In genomic region chr2:48733067-48733503, GRCh38 we compare ENCODE assay signal across 21 cellular contexts. TPM values are rescaled to one million over a fixed set of nuclear protein-coding genes. Genes with fewer than 3 reads are reported as not detected.
DNase-seq lines count a peak whose midpoint lies in the region; ATAC-seq and TF ChIP-seq lines count a peak whose summit lies in the region.
"Had no signal": no experiment of that assay in that cellular context is flagged by ENCODE, and none has a peak within 500 bp of the region (broad histone marks: within the 10 kb centered on the region; RNA-seq: fewer than 3 reads in every experiment).

No MANE protein-coding gene starts in this region.

- H3K36me3 ChIP-seq in ovary = no peaks in the 10 kb centered on the region
- H3K36me3 ChIP-seq: brain microvascular endothelial cell, pancreas, suprapubic skin had no signal

- no peaks in the 10 kb centered on the region for H3K27me3 ChIP-seq in ovary
- H3K27me3 ChIP-seq: brain microvascular endothelial cell, pancreas, suprapubic skin had no signal

- 13 to 42% (median 26%) methylated on average over 2 of the region's 2 CpGs for WGBS in ovary, 3 donors

- no peaks in the 10 kb centered on the region for H3K9me3 ChIP-seq in ovary
- H3K9me3 ChIP-seq: pancreas, suprapubic skin had no signal

- peak overlapping the region; percentile 22 for H3K27ac Mint-ChIP-seq in nephron progenitor cell
- H3K27ac Mint-ChIP-seq: activated B cell treated with CpG ODN at 0.5 μM for 24 hours; activated naive CD8-positive, alpha-beta T cell treated with anti-CD3 and anti-CD28 coated beads for 36 hours; dendritic cell treated with granulocyte-macrophage colony-stimulating factor and Interleukin-4, amounts not matched to agents 40 ng/mL and 50 ng/mL, for 4 days; T-helper 17 cell had no signal

- peaks cover 30% of the 10 kb centered on the region for H3K27me3 Mint-ChIP-seq in nephron progenitor cell (ENCODE audit: low read depth, poor library complexity)

- peaks cover 71% of the 10 kb centered on the region for H3K4me1 Mint-ChIP-seq in nephron progenitor cell
- H3K4me1 Mint-ChIP-seq: activated B cell treated with CpG ODN at 0.5 μM for 24 hours; activated naive CD8-positive, alpha-beta T cell treated with anti-CD3 and anti-CD28 coated beads for 36 hours had no signal

- peaks cover 2% of the 10 kb centered on the region for H3K36me3 Mint-ChIP-seq in nephron progenitor cell (ENCODE audit: low read depth)
- H3K36me3 Mint-ChIP-seq: activated naive CD8-positive, alpha-beta T cell treated with anti-CD3 and anti-CD28 coated beads for 36 hours had no signal

- TF ChIP-seq CTCF in nephron progenitor cell (IDR thresholded peaks at IDR 0.05) (no peak), ovary (IDR thresholded peaks at IDR 0.05) (no peak)

- DNase-seq in DMS53 (lab: John Stamatoyannopoulos, UW) (peak; percentile 68), NCI-H1436 (lab: John Stamatoyannopoulos, UW) (peak; percentile 58), NCI-H526 treated with DMSO at 0.1 percent for 48 hours (lab: John Stamatoyannopoulos, UW) (peak; percentile 84), nephron progenitor cell (peak; percentile 49), ovary (no peak)
- no peak for DNase-seq in central memory CD4-positive, alpha-beta T cell
- DNase-seq: activated B cell treated with CpG ODN at 0.5 μM for 24 hours; activated naive CD8-positive, alpha-beta T cell treated with anti-CD3 and anti-CD28 coated beads for 36 hours; brain microvascular endothelial cell; H7; Karpas-422; NCI-H1694; pancreas; stimulated activated CD4-positive, alpha-beta T cell treated with anti-CD3 and anti-CD28 coated beads, Interleukin-4, amount 100 ng/mL, for 1 hour; T-helper 17 cell had no signal

- no peak for ATAC-seq in GM18868 (IDR thresholded peaks at IDR 0.05; ENCODE audit: unreplicated experiment)
- ATAC-seq in HG03565 (IDR thresholded peaks at IDR 0.05; ENCODE audit: unreplicated experiment) = no peak
- ATAC-seq: pancreas, Right ventricle myocardium inferior, T-helper 17 cell had no signal

- H3K4me3 ChIP-seq in ovary = no peak overlapping the region
- H3K4me3 ChIP-seq: pancreas, suprapubic skin had no signal

- TF ChIP-seq POLR2A in ovary (IDR thresholded peaks at IDR 0.05) = no peak

- TF ChIP-seq EP300 in ovary (IDR thresholded peaks at IDR 0.05) = no peak

- H3K9me3 Mint-ChIP-seq in nephron progenitor cell = peaks cover 11% of the 10 kb centered on the region
- H3K9me3 Mint-ChIP-seq: activated B cell treated with CpG ODN at 0.5 μM for 24 hours; activated naive CD8-positive, alpha-beta T cell treated with anti-CD3 and anti-CD28 coated beads for 36 hours had no signal

- intact Hi-C loops in ovary (cut with DNase I) = no loop called here

- H3K4me3 Mint-ChIP-seq in nephron progenitor cell = peak overlapping the region; percentile 69
- H3K4me3 Mint-ChIP-seq: activated B cell treated with CpG ODN at 0.5 μM for 24 hours; activated naive CD8-positive, alpha-beta T cell treated with anti-CD3 and anti-CD28 coated beads for 36 hours; dendritic cell treated with granulocyte-macrophage colony-stimulating factor and Interleukin-4, amounts not matched to agents 40 ng/mL and 50 ng/mL, for 4 days; T-helper 17 cell had no signal

- H3K27ac ChIP-seq in ovary = no peak overlapping the region
- H3K27ac ChIP-seq: brain microvascular endothelial cell, epithelial cell of prostate, pancreas, suprapubic skin had no signal

- H3K4me1 ChIP-seq in ovary (ENCODE audit: insufficient read depth) = peaks cover 5% of the 10 kb centered on the region
- H3K4me1 ChIP-seq: pancreas had no signal

RNA-seq across cellular contexts. Expression of gene LHCGR, which starts 22.4 kb away (rescaled TPM):
- total RNA-seq in ovary = 1 to 10 TPM in 5 of 7 donors, under 1 TPM in 2; 0.35 to 4.8 (median 1.7) TPM
- 10 to 100 TPM in 1 of 2 donors, 1 to 10 TPM in 1; 1.2 to 91.2 TPM for polyA plus RNA-seq in ovary
- total RNA-seq: activated B cell treated with CpG ODN at 0.5 μM for 24 hours; activated naive CD8-positive, alpha-beta T cell treated with anti-CD3 and anti-CD28 coated beads for 36 hours; H7; pancreas; suprapubic skin; T-helper 17 cell had no signal
- polyA plus RNA-seq: pancreas had no signal

Comparison
In these comparisons a context has a peak if more than half of its experiments do, and no peak if none do; other contexts are left out.
1. DNase-seq: peak in DMS53 (single experiment), NCI-H1436 (single experiment), NCI-H526 treated with DMSO at 0.1 percent for 48 hours (single experiment) and nephron progenitor cell (single experiment); none in ovary (0 of 5) and central memory CD4-positive, alpha-beta T cell (single experiment).